Comparison of ENCODE assay signal across 8 cellular contexts in genomic region chr6:135182120-135182992, GRCh38. TPM values are rescaled to one million over a fixed set of nuclear protein-coding genes. Genes with fewer than 3 reads are reported as not detected.
DNase-seq lines count a peak whose midpoint lies in the region; ATAC-seq and TF ChIP-seq lines count a peak whose summit lies in the region.

No MANE protein-coding gene starts in this region.

- H3K36me3 ChIP-seq in DOHH2 (ENCODE audit: control insufficient read depth, low read length) = peaks cover 37% of the 10 kb centered on the region
- no peaks in the 10 kb centered on the region for H3K36me3 ChIP-seq in effector memory CD4-positive, alpha-beta T cell (ENCODE audit: control insufficient read depth, insufficient read depth, low read length)
- no peaks in the 10 kb centered on the region for H3K36me3 ChIP-seq in muscle layer of duodenum (ENCODE audit: control insufficient read depth in 1 of 2, insufficient read depth in 2 of 2, low read length in 2 of 2)
- no peaks in the 10 kb centered on the region for H3K36me3 ChIP-seq in tibial artery

- H3K27me3 ChIP-seq in DOHH2 (ENCODE audit: control insufficient read depth, low read length) = no peaks in the 10 kb centered on the region
- H3K27me3 ChIP-seq in effector memory CD4-positive, alpha-beta T cell (replicated peaks; ENCODE audit: control insufficient read depth, insufficient read depth, low read length, poor library complexity, severe bottlenecking) = no peaks in the 10 kb centered on the region
- peaks cover 14% of the 10 kb centered on the region for H3K27me3 ChIP-seq in muscle layer of duodenum (ENCODE audit: low read depth, low read length)
- peaks cover 0 to 33% of the 10 kb centered on the region in 2 donors for H3K27me3 ChIP-seq in tibial artery

- H3K9me3 ChIP-seq in DOHH2 (ENCODE audit: control insufficient read depth, insufficient read depth, low read length) = no peaks in the 10 kb centered on the region
- no peaks in the 10 kb centered on the region for H3K9me3 ChIP-seq in effector memory CD4-positive, alpha-beta T cell (ENCODE audit: control insufficient read depth, low read length)
- no peaks in the 10 kb centered on the region for H3K9me3 ChIP-seq in muscle layer of duodenum (ENCODE audit: control insufficient read depth in 1 of 2, low read length in 2 of 2)
- H3K9me3 ChIP-seq in tibial artery = no peaks in the 10 kb centered on the region

- H3K9me2 ChIP-seq in DOHH2 (replicated peaks; ENCODE audit: control insufficient read depth, low read length) = no peaks in the 10 kb centered on the region

- H3K4me2 ChIP-seq in DOHH2 (ENCODE audit: low read length) = peak overlapping the region; percentile 83

- no peak for TF ChIP-seq CTCF in DOHH2 (IDR thresholded peaks at IDR 0.05; ENCODE audit: low read depth, low read length, poor library complexity, severe bottlenecking)
- no peak for TF ChIP-seq CTCF in tibial artery (IDR thresholded peaks at IDR 0.05)

- H4K20me1 ChIP-seq in DOHH2 (ENCODE audit: control insufficient read depth, insufficient read depth, low read depth, low read length) = no peaks in the 10 kb centered on the region

- H3K4me1 ChIP-seq in DOHH2 (ENCODE audit: control insufficient read depth, low read length) (peaks cover 43% of the 10 kb centered on the region), muscle layer of duodenum (ENCODE audit: control insufficient read depth in 1 of 2, insufficient read depth in 2 of 2, low read length in 2 of 2) (peaks cover 11 to 28% of the 10 kb centered on the region in 2 donors), tibial artery (peaks cover 0 to 37% (median 28%) of the 10 kb centered on the region in 4 donors)
- peaks cover 10% of the 10 kb centered on the region for H3K4me1 ChIP-seq in effector memory CD4-positive, alpha-beta T cell (ENCODE audit: control insufficient read depth, insufficient read depth, low read length, poor library complexity, severe bottlenecking)

- peaks cover 57% of the 10 kb centered on the region for H3K79me2 ChIP-seq in DOHH2 (ENCODE audit: control insufficient read depth, low read length)

- DNase-seq in HuH-7.5 (ENCODE audit: low spot score) = peak; percentile 38
- peak; percentile 59 for DNase-seq in activated CD4-positive, CD25-positive, alpha-beta regulatory T cell treated with anti-CD3 and anti-CD28 coated beads, Interleukin-2, amount 50 U/mL, for 72 hours
- DNase-seq in effector memory CD4-positive, alpha-beta T cell = no peak
- DNase-seq in tibial artery = no peak
- no peak for DNase-seq in ureter (ENCODE audit: low spot score)

- H3K4me3 ChIP-seq in DOHH2 (ENCODE audit: low read length) = peak overlapping the region; percentile 80
- peak overlapping the region; percentile 57 for H3K4me3 ChIP-seq in effector memory CD4-positive, alpha-beta T cell (ENCODE audit: insufficient read depth, low read depth, low read length, poor library complexity, severe bottlenecking)
- H3K4me3 ChIP-seq in muscle layer of duodenum (ENCODE audit: low read depth in 1 of 2, low read length in 2 of 2) = peak overlapping the region; percentile 63 to 85
- H3K4me3 ChIP-seq in tibial artery = peak overlapping the region; percentile 56 to 71

- intact Hi-C loops in tibial artery (cut with DNase I; ENCODE audit: low total_unique reads) = no loop called here

- peaks cover 31% of the 10 kb centered on the region for H3F3A ChIP-seq in DOHH2 (ENCODE audit: control insufficient read depth, insufficient read depth)

- ATAC-seq in GM21515 (IDR thresholded peaks at IDR 0.05; ENCODE audit: unreplicated experiment) = peak; percentile 10

- H3K27ac ChIP-seq in DOHH2 (ENCODE audit: low read depth, low read length) = peak overlapping the region; percentile 79
- peak overlapping the region; percentile 6 for H3K27ac ChIP-seq in effector memory CD4-positive, alpha-beta T cell (ENCODE audit: insufficient read depth, low read length, poor library complexity, severe bottlenecking)
- no peak overlapping the region for H3K27ac ChIP-seq in muscle layer of duodenum (ENCODE audit: low read length)
- H3K27ac ChIP-seq in tibial artery = no peak overlapping the region

RNA-seq across cellular contexts. Expression of gene MYB, which starts 1.2 kb away (rescaled TPM):
- 0.89 TPM for total RNA-seq in ureter

Comparison
In these comparisons a context has a peak if more than half of its experiments do, and no peak if none do; other contexts are left out.
1. H3K27ac ChIP-seq: peak in DOHH2 (single experiment) and effector memory CD4-positive, alpha-beta T cell (single experiment); none in muscle layer of duodenum (single experiment) and tibial artery (0 of 2).
2. DNase-seq: peak in HuH-7.5 (single experiment) and activated CD4-positive, CD25-positive, alpha-beta regulatory T cell treated with anti-CD3 and anti-CD28 coated beads, Interleukin-2, amount 50 U/mL, for 72 hours (single experiment); none in effector memory CD4-positive, alpha-beta T cell (0 of 3), tibial artery (0 of 2) and ureter (single experiment).
3. Peak in every context shown above with its lines, with median percentiles within 50 percentile points of each other: H3K4me3 ChIP-seq.